In the genomic region with DNA sequence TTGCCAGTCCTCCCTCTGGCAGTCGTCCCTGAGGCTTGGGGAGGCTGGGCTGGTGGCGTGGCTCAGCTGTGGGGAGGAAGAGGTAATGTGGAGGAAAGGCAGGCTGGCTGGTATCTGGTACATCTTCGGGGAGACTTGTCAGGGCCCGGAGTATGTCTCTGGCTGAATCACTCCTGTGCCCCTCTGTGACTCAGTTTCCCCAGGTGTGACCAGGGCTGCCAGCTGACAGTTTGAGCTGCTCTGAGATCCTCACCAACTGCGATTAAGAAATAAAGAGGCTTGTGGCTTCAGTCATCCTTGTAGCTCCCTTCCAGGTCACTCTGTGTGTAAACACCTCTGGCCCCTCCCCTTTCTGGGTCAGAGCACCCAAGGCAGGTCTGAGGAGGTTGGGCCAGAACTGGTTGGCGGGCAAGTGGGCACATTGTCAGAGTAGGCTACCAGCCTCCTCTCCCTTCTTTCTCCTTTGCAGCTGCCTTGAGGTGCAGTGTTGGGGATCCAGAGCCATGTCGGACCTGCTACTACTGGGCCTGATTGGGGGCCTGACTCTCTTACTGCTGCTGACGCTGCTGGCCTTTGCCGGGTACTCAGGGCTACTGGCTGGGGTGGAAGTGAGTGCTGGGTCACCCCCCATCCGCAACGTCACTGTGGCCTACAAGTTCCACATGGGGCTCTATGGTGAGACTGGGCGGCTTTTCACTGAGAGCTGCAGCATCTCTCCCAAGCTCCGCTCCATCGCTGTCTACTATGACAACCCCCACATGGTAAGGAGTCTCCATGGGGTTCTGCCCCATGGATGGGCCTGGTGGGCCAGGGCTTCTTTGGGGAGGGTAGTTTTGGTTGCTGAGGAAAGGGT, we compare ENCODE assay signal across 15 cellular contexts. TPM values are rescaled to one million over a fixed set of nuclear protein-coding genes. Genes with fewer than 3 reads are reported as not detected.
DNase-seq lines count a peak whose midpoint lies in the region; ATAC-seq and TF ChIP-seq lines count a peak whose summit lies in the region.
"Had no signal": no experiment of that assay in that cellular context is flagged by ENCODE, and none has a peak within 500 bp of the region (broad histone marks: within the 10 kb centered on the region; RNA-seq: fewer than 3 reads in every experiment).

No MANE protein-coding gene starts in this region.

- no peak overlapping the region for H3K4me2 ChIP-seq in Karpas-422 (ENCODE audit: low read depth, low read length, poor library complexity, severe bottlenecking)

- H3K27ac ChIP-seq in esophagus (ENCODE audit: low read depth in 2 of 2, low read length in 1 of 2) (peak overlapping the region; percentile 38 to 88), sigmoid colon (no peak overlapping the region), Karpas-422 (ENCODE audit: low read length) (no peak overlapping the region)
- H3K27ac ChIP-seq: VCaP had no signal

- 91 to 92% methylated on average over 14 of the region's 14 CpGs for WGBS in esophagus, 2 donors
- 92 to 93% methylated on average over 14 of the region's 14 CpGs for WGBS in sigmoid colon, 2 donors

- ATAC-seq in T-cell (replicated peaks in 1 of 4): no peak
- no peak for ATAC-seq in HG03521 (IDR thresholded peaks at IDR 0.05; ENCODE audit: unreplicated experiment)
- no peak for ATAC-seq in HG02678 (IDR thresholded peaks at IDR 0.05; ENCODE audit: unreplicated experiment)

- peaks cover 7 to 48% of the 10 kb centered on the region in 2 donors for H3K4me1 ChIP-seq in esophagus (ENCODE audit: control insufficient read depth in 2 of 2, insufficient read depth in 2 of 2, low read length in 1 of 2)
- H3K4me1 ChIP-seq in sigmoid colon: peaks cover 0 to 48% (median 33%) of the 10 kb centered on the region in 4 donors
- H3K4me1 ChIP-seq in Karpas-422 (ENCODE audit: low read length): peaks cover 65% of the 10 kb centered on the region

- H3K9me2 ChIP-seq in Karpas-422 (replicated peaks; ENCODE audit: insufficient read depth, low read length): no peaks in the 10 kb centered on the region

- H3K9me3 ChIP-seq in esophagus (ENCODE audit: control insufficient read depth in 2 of 2, insufficient read depth in 1 of 2, low read depth in 1 of 2, low read length in 1 of 2) (no peaks in the 10 kb centered on the region), sigmoid colon (no peaks in the 10 kb centered on the region), Karpas-422 (ENCODE audit: low read length) (no peaks in the 10 kb centered on the region)

- H3K36me3 ChIP-seq in esophagus (ENCODE audit: control insufficient read depth in 2 of 2, insufficient read depth in 2 of 2, low read length in 1 of 2): peaks cover 0 to 5% of the 10 kb centered on the region in 2 donors
- H3K36me3 ChIP-seq in sigmoid colon: peaks cover 0 to 42% (median 4%) of the 10 kb centered on the region in 4 donors
- 0 out of 2 replicates have a peak, but pooled peaks cover 5% of the 10 kb centered on the region for H3K36me3 ChIP-seq in Karpas-422 (ENCODE audit: insufficient read depth, low read length)

- no peak overlapping the region for H3K9ac ChIP-seq in Karpas-422 (ENCODE audit: low read length)

- TF ChIP-seq EP300 in sigmoid colon (IDR thresholded peaks at IDR 0.05): no peak

- H3K36me3 Mint-ChIP-seq in activated T-cell treated with anti-CD3 and anti-CD28 coated beads, Interleukin-2, amount 50 U/mL, for 24 hours (ENCODE audit: low read depth): peaks cover 54% of the 10 kb centered on the region
- peaks cover 17% of the 10 kb centered on the region for H3K36me3 Mint-ChIP-seq in T-cell

- POLR2A ChIA-PET in T-cell (lab: Charles Lee): no interaction called here

- H3K9me3 Mint-ChIP-seq in activated T-cell treated with anti-CD3 and anti-CD28 coated beads, Interleukin-2, amount 50 U/mL, for 24 hours: no peaks in the 10 kb centered on the region
- no peaks in the 10 kb centered on the region for H3K9me3 Mint-ChIP-seq in T-cell
- H3K9me3 Mint-ChIP-seq: mesothelial cell of epicardium had no signal

- H3K4me3 ChIP-seq in esophagus (ENCODE audit: low read depth in 1 of 2, low read length in 2 of 2) (peak overlapping the region in 1 of 2 donors; percentile 2), sigmoid colon (no peak overlapping the region), Karpas-422 (ENCODE audit: low read length) (no peak overlapping the region)

- TF ChIP-seq POLR2A in sigmoid colon (IDR thresholded peaks at IDR 0.05): no peak

- H3K27me3 ChIP-seq in esophagus (ENCODE audit: control insufficient read depth in 1 of 2, insufficient read depth in 2 of 2, low read length in 2 of 2) (no peaks in the 10 kb centered on the region), sigmoid colon (no peaks in the 10 kb centered on the region), Karpas-422 (ENCODE audit: low read length) (no peaks in the 10 kb centered on the region)

- DNase-seq in activated T-cell treated with anti-CD3 and anti-CD28 coated beads, Interleukin-2, amount 50 U/mL, for 24 hours: no peak
- DNase-seq in activated T-cell treated with anti-CD3 and anti-CD28 coated beads for 4 hours: no peak
- DNase-seq in T-cell: peak in 1 of 34 experiments; percentile 18
- peak; percentile 52 for DNase-seq in sigmoid colon
- DNase-seq in Karpas-422: no peak
- DNase-seq: activated gamma-delta T cell; DMS79; NCI-H187; stimulated activated CD4-positive, alpha-beta T cell treated with anti-CD3 and anti-CD28 coated beads, Interleukin-2, amount 100 ng/mL, for 24 hours had no signal

- H3K27me3 Mint-ChIP-seq in activated T-cell treated with anti-CD3 and anti-CD28 coated beads, Interleukin-2, amount 50 U/mL, for 24 hours: no peaks in the 10 kb centered on the region
- H3K27me3 Mint-ChIP-seq in T-cell: no peaks in the 10 kb centered on the region
- H3K27me3 Mint-ChIP-seq: progenitor cell of endocrine pancreas had no signal

- intact Hi-C loops in sigmoid colon (cut with DNase I): loop anchor here (5.0 kb wide), 2 partner anchors 287 to 783 kb away; partner anchors contain the start of genes MANF and NISCH

- H3K79me2 ChIP-seq in Karpas-422 (ENCODE audit: low read length): peaks cover 74% of the 10 kb centered on the region

- peaks cover 85% of the 10 kb centered on the region for H3K4me1 Mint-ChIP-seq in activated T-cell treated with anti-CD3 and anti-CD28 coated beads, Interleukin-2, amount 50 U/mL, for 24 hours (ENCODE audit: low read depth)
- peaks cover 85 to 91% (median 89%) of the 10 kb centered on the region in 3 donors for H3K4me1 Mint-ChIP-seq in T-cell

- H2AFZ ChIP-seq in Karpas-422 (ENCODE audit: low read length): no peak overlapping the region

- peaks cover 13% of the 10 kb centered on the region; the same call in 1 of the 2 replicates for H4K20me1 ChIP-seq in Karpas-422 (ENCODE audit: insufficient read depth, low read depth, low read length)

- CTCF ChIA-PET in T-cell (lab: Charles Lee): interaction anchor here (0.5 to 2.3 kb wide), 5 partner anchors 8 to 780 kb away, joined by 4 to 11 read pairs (median 6); partner anchors contain the start of genes DCAF1 (in 1 of the 2) and TNNC1 (in 1 of the 2)

- TF ChIP-seq CTCF in sigmoid colon (IDR thresholded peaks at IDR 0.05): no peak

- peak overlapping the region; percentile 60 for H3K4me3 Mint-ChIP-seq in activated T-cell treated with anti-CD3 and anti-CD28 coated beads, Interleukin-2, amount 50 U/mL, for 24 hours
- H3K4me3 Mint-ChIP-seq in T-cell: peak overlapping the region in 2 of 3 donors; percentile 14 to 92

- peak overlapping the region; percentile 67 for H3K27ac Mint-ChIP-seq in activated T-cell treated with anti-CD3 and anti-CD28 coated beads, Interleukin-2, amount 50 U/mL, for 24 hours
- H3K27ac Mint-ChIP-seq in T-cell: peak overlapping the region; percentile 84 to 87
- H3K27ac Mint-ChIP-seq: mesothelial cell of epicardium, progenitor cell of endocrine pancreas had no signal

RNA-seq across cellular contexts. Expression of gene TEX264, which starts 3.0 kb away (rescaled TPM):
- total RNA-seq in T-cell: 10 to 100 TPM; 35.9 to 51.0 (median 47.0) TPM
- 10 to 100 TPM; 46.7 to 59.5 TPM for polyA plus RNA-seq in esophagus
- total RNA-seq in sigmoid colon: 10 to 100 TPM; 43.2 to 72.4 (median 70.2) TPM
- 10 to 100 TPM; 23.4 to 79.7 (median 30.7) TPM for polyA plus RNA-seq in sigmoid colon
- total RNA-seq in Karpas-422 (2014; rRNA removed; shearing (Covaris generic); ENCODE audit: low replicate concordance): 63.0 and 96.6 TPM in 2 replicates

RNA-seq across cellular contexts. Expression of gene GRM2, which starts 32.8 kb away (rescaled TPM):
- 1 to 10 TPM; 1.5 to 6.9 (median 2.2) TPM for total RNA-seq in T-cell
- under 1 TPM; 0.10 to 0.14 TPM for polyA plus RNA-seq in esophagus
- 1 to 10 TPM in 1 of 4 donors, under 1 TPM in 2, not detected in 1; under 0.01 to 1.3 (median 0.14) TPM for total RNA-seq in sigmoid colon
- under 1 TPM in 1 of 3 donors, not detected in 2; 0.13 TPM for polyA plus RNA-seq in sigmoid colon
- total RNA-seq in Karpas-422 (2014; rRNA removed; shearing (Covaris generic); ENCODE audit: low replicate concordance): 0.19 and 1.1 TPM in 2 replicates

Comparison
In these comparisons a context has a peak if more than half of its experiments do, and no peak if none do; other contexts are left out.
1. H3K27ac ChIP-seq: peak in esophagus (2 of 2); none in sigmoid colon (0 of 4) and Karpas-422 (single experiment).